10 cellular contexts compared by ENCODE assay signal in genomic region chr13:110387451-110388140, GRCh38.
DNase-seq lines count a peak whose midpoint lies in the region; ATAC-seq and TF ChIP-seq lines count a peak whose summit lies in the region.
"Had no signal": no experiment of that assay in that cellular context is flagged by ENCODE, and none has a peak within 500 bp of the region (broad histone marks: within the 10 kb centered on the region; RNA-seq: fewer than 3 reads in every experiment).

No MANE protein-coding gene starts in this region.

- peaks cover 5% of the 10 kb centered on the region for H3K9me3 Mint-ChIP-seq in activated CD4-positive, alpha-beta memory T cell treated with anti-CD3 and anti-CD28 coated beads for 36 hours
- H3K9me3 Mint-ChIP-seq in activated CD4-positive, alpha-beta memory T cell treated with anti-CD3 and anti-CD28 coated beads, Interleukin-2, amount 10 ng/mL, durations not matched to agents 7 days and 5 days: peaks cover 7% of the 10 kb centered on the region

- TF ChIP-seq CTCF in breast epithelium (IDR thresholded peaks at IDR 0.05): no peak

- H3K4me1 Mint-ChIP-seq in activated CD4-positive, alpha-beta memory T cell treated with anti-CD3 and anti-CD28 coated beads for 36 hours (ENCODE audit: low read depth): peaks cover 10% of the 10 kb centered on the region
- peaks cover 4% of the 10 kb centered on the region for H3K4me1 Mint-ChIP-seq in activated CD4-positive, alpha-beta memory T cell treated with anti-CD3 and anti-CD28 coated beads, Interleukin-2, amount 10 ng/mL, durations not matched to agents 7 days and 5 days

- peak overlapping the region; percentile 7 to 58 (median 30) for H3K4me3 ChIP-seq in breast epithelium
- H3K4me3 ChIP-seq in muscle layer of duodenum (ENCODE audit: low read depth in 1 of 2, low read length in 2 of 2): peak overlapping the region; percentile 12 to 27

- peak; percentile 92 for ATAC-seq in HG03139 (IDR thresholded peaks at IDR 0.05; ENCODE audit: unreplicated experiment)

- TF ChIP-seq POLR2A in breast epithelium (IDR thresholded peaks at IDR 0.05): no peak

- H3K27me3 Mint-ChIP-seq in activated CD4-positive, alpha-beta memory T cell treated with anti-CD3 and anti-CD28 coated beads for 36 hours: peaks cover 37% of the 10 kb centered on the region
- peaks cover 30% of the 10 kb centered on the region for H3K27me3 Mint-ChIP-seq in activated CD4-positive, alpha-beta memory T cell treated with anti-CD3 and anti-CD28 coated beads, Interleukin-2, amount 10 ng/mL, durations not matched to agents 7 days and 5 days

- DNase-seq in activated CD4-positive, alpha-beta memory T cell treated with anti-CD3 and anti-CD28 coated beads for 36 hours: peak; percentile 44
- no peak for DNase-seq in activated CD4-positive, alpha-beta memory T cell treated with anti-CD3 and anti-CD28 coated beads, Interleukin-2, amount 10 ng/mL, durations not matched to agents 7 days and 5 days
- DNase-seq in breast epithelium (ENCODE audit: low spot score in 2 of 2) (peak in 1 of 2 donors; percentile 64), DMS114 treated with DMSO at 0.1 percent for 48 hours (lab: John Stamatoyannopoulos, UW; ENCODE audit: unreplicated experiment) (no peak), caudate nucleus (lab: John Stamatoyannopoulos, UW) (no peak), NCI-H748 treated with DMSO at 0.1 percent for 48 hours (lab: John Stamatoyannopoulos, UW) (no peak)
- DNase-seq: activated B cell treated with CpG ODN at 0.5 μM for 24 hours had no signal

- intact Hi-C loops in activated CD4-positive, alpha-beta memory T cell treated with anti-CD3 and anti-CD28 coated beads for 36 hours (cut with micrococcal nuclease): loop anchor here (5.0 kb wide), 1 partner anchor 45 kb away; no protein-coding TSS in a partner anchor
- intact Hi-C loops in breast epithelium (cut with DNase I; ENCODE audit: low total_unique reads): no loop called here

- no peaks in the 10 kb centered on the region for H3K9me3 ChIP-seq in breast epithelium
- no peaks in the 10 kb centered on the region for H3K9me3 ChIP-seq in muscle layer of duodenum (ENCODE audit: control insufficient read depth in 1 of 2, low read length in 2 of 2)

- H3K36me3 ChIP-seq in breast epithelium (no peaks in the 10 kb centered on the region), muscle layer of duodenum (ENCODE audit: control insufficient read depth in 1 of 2, insufficient read depth in 2 of 2, low read length in 2 of 2) (no peaks in the 10 kb centered on the region)

- H3K4me3 Mint-ChIP-seq in activated CD4-positive, alpha-beta memory T cell treated with anti-CD3 and anti-CD28 coated beads for 36 hours: no peak overlapping the region
- H3K4me3 Mint-ChIP-seq in activated CD4-positive, alpha-beta memory T cell treated with anti-CD3 and anti-CD28 coated beads, Interleukin-2, amount 10 ng/mL, durations not matched to agents 7 days and 5 days: no peak overlapping the region
- H3K4me3 Mint-ChIP-seq: activated B cell treated with CpG ODN at 0.5 μM for 24 hours had no signal

- H3K27ac ChIP-seq in breast epithelium (peak overlapping the region; percentile 77 to 79), muscle layer of duodenum (ENCODE audit: low read length) (peak overlapping the region; percentile 71), caudate nucleus (ENCODE audit: low read depth, low read length) (no peak overlapping the region)
- H3K27ac ChIP-seq: C4-2B had no signal

- H3K27ac Mint-ChIP-seq in activated CD4-positive, alpha-beta memory T cell treated with anti-CD3 and anti-CD28 coated beads for 36 hours: no peak overlapping the region
- no peak overlapping the region for H3K27ac Mint-ChIP-seq in activated CD4-positive, alpha-beta memory T cell treated with anti-CD3 and anti-CD28 coated beads, Interleukin-2, amount 10 ng/mL, durations not matched to agents 7 days and 5 days
- H3K27ac Mint-ChIP-seq: activated B cell treated with CpG ODN at 0.5 μM for 24 hours had no signal

- CTCF ChIA-PET in activated CD4-positive, alpha-beta memory T cell treated with anti-CD3 and anti-CD28 coated beads for 36 hours (lab: Charles Lee): no interaction called here
- CTCF ChIA-PET in activated CD4-positive, alpha-beta memory T cell treated with anti-CD3 and anti-CD28 coated beads, Interleukin-2, amount 10 ng/mL, durations not matched to agents 7 days and 5 days (lab: Charles Lee): no interaction called here

- POLR2A ChIA-PET in activated CD4-positive, alpha-beta memory T cell treated with anti-CD3 and anti-CD28 coated beads for 36 hours (lab: Charles Lee): no interaction called here
- POLR2A ChIA-PET in activated CD4-positive, alpha-beta memory T cell treated with anti-CD3 and anti-CD28 coated beads, Interleukin-2, amount 10 ng/mL, durations not matched to agents 7 days and 5 days (lab: Charles Lee): no interaction called here

- peaks cover 2% of the 10 kb centered on the region for H3K36me3 Mint-ChIP-seq in activated CD4-positive, alpha-beta memory T cell treated with anti-CD3 and anti-CD28 coated beads for 36 hours
- no peaks in the 10 kb centered on the region for H3K36me3 Mint-ChIP-seq in activated CD4-positive, alpha-beta memory T cell treated with anti-CD3 and anti-CD28 coated beads, Interleukin-2, amount 10 ng/mL, durations not matched to agents 7 days and 5 days (ENCODE audit: low read depth)

- no peaks in the 10 kb centered on the region for H3K27me3 ChIP-seq in breast epithelium
- no peaks in the 10 kb centered on the region for H3K27me3 ChIP-seq in muscle layer of duodenum (ENCODE audit: low read depth, low read length)

- H3K4me1 ChIP-seq in breast epithelium (peaks cover 0 to 4% of the 10 kb centered on the region in 2 donors), muscle layer of duodenum (ENCODE audit: control insufficient read depth in 1 of 2, insufficient read depth in 2 of 2, low read length in 2 of 2) (peaks cover 0 to 5% of the 10 kb centered on the region in 2 donors)
